In genomic region chr2:16773080-16773713, GRCh38 we compare ENCODE assay signal across 8 cellular contexts.
DNase-seq lines count a peak whose midpoint lies in the region; ATAC-seq, FAIRE-seq and TF ChIP-seq lines count a peak whose summit lies in the region.

No MANE protein-coding gene starts in this region.

- no peak overlapping the region for H3K27ac ChIP-seq in mesenchymal stem cell (ENCODE audit: low read length, poor library complexity, severe bottlenecking)

- peak; percentile 14 to 44 for DNase-seq in SHP77 (lab: John Stamatoyannopoulos, UW)
- DNase-seq in SHP77 treated with DMSO at 0.1 percent for 48 hours (lab: John Stamatoyannopoulos, UW): no peak
- peak; percentile 72 for DNase-seq in OCI-M1 (lab: John Stamatoyannopoulos, UW)
- DNase-seq in mesenchymal stem cell: peak; percentile 59

- H2BK120ac ChIP-seq in mesenchymal stem cell (ENCODE audit: low read depth, low read length): no peak overlapping the region

- peak; percentile 87 for FAIRE-seq in endometrium (lab: Jason Lieb, UNC)

- H3K4me3 ChIP-seq in mesenchymal stem cell (ENCODE audit: insufficient read depth in 1 of 2, low read depth in 1 of 2, low read length in 2 of 2): no peak overlapping the region

- H3K79me1 ChIP-seq in mesenchymal stem cell (replicated peaks; ENCODE audit: low read length, poor library complexity, severe bottlenecking): no peaks in the 10 kb centered on the region

- no peak overlapping the region for H2AFZ ChIP-seq in mesenchymal stem cell (ENCODE audit: low read depth, low read length)

- no peak overlapping the region for H2AK5ac ChIP-seq in mesenchymal stem cell (ENCODE audit: low read length, severe bottlenecking)

- H4K8ac ChIP-seq in mesenchymal stem cell (ENCODE audit: low read length): no peak overlapping the region

- H2BK5ac ChIP-seq in mesenchymal stem cell (ENCODE audit: low read depth, low read length, poor library complexity, severe bottlenecking): no peak overlapping the region

- H2BK12ac ChIP-seq in mesenchymal stem cell (ENCODE audit: low read length in 2 of 2): no peak overlapping the region

- H3K4me1 ChIP-seq in mesenchymal stem cell (ENCODE audit: control insufficient read depth, insufficient read depth, low read depth, low read length): peaks cover 7% of the 10 kb centered on the region

- no peak overlapping the region for H3K18ac ChIP-seq in mesenchymal stem cell (ENCODE audit: low read depth in 1 of 2, low read length in 2 of 2)

- H3K27me3 ChIP-seq in mesenchymal stem cell (ENCODE audit: control insufficient read depth in 1 of 2, insufficient read depth in 1 of 2, low read length in 2 of 2): peaks cover 13 to 31% of the 10 kb centered on the region in 2 experiments

- WGBS in mesenchymal stem cell: 31% methylated on average over 7 of the region's 8 CpGs

- H3K14ac ChIP-seq in mesenchymal stem cell (ENCODE audit: low read length in 2 of 2): no peak overlapping the region

- H3K9ac ChIP-seq in mesenchymal stem cell (ENCODE audit: low read length): no peak overlapping the region

- H3K4ac ChIP-seq in mesenchymal stem cell (ENCODE audit: low read depth in 1 of 2, low read length in 2 of 2): no peak overlapping the region

- peak; percentile 93 for TF ChIP-seq RAD21 in Ishikawa (IDR thresholded peaks at IDR 0.05; ENCODE audit: low read depth)

- no peak overlapping the region for H4K91ac ChIP-seq in mesenchymal stem cell (ENCODE audit: low read length)

- TF ChIP-seq EP300 in Ishikawa (IDR thresholded peaks at IDR 0.05; ENCODE audit: borderline replicate concordance): no peak

- ATAC-seq in GM21528 (IDR thresholded peaks at IDR 0.05; ENCODE audit: low FRiP score, unreplicated experiment) (peak; percentile 85), GM21576 (IDR thresholded peaks at IDR 0.05; ENCODE audit: unreplicated experiment) (no peak)

- no peak overlapping the region for H3K4me2 ChIP-seq in mesenchymal stem cell (ENCODE audit: low read length, poor library complexity, severe bottlenecking)

- H2BK15ac ChIP-seq in mesenchymal stem cell (ENCODE audit: low read depth, poor library complexity, severe bottlenecking): no peak overlapping the region

- H3K36me3 ChIP-seq in mesenchymal stem cell (ENCODE audit: control insufficient read depth in 1 of 2, insufficient read depth in 2 of 2, low read depth in 1 of 2, low read length in 2 of 2): no peaks in the 10 kb centered on the region

- no peaks in the 10 kb centered on the region for H3K9me3 ChIP-seq in mesenchymal stem cell (ENCODE audit: control insufficient read depth, low read length)

- H3K23ac ChIP-seq in mesenchymal stem cell (ENCODE audit: low read length in 2 of 2): no peak overlapping the region

TF ChIP-seq in Ishikawa, 13 proteins besides CTCF, POLR2A, EP300 and RAD21:
- no peak for TF ChIP-seq CEBPB (IDR thresholded peaks at IDR 0.05)
- no peak for TF ChIP-seq TEAD4 (IDR thresholded peaks at IDR 0.05)
- TF ChIP-seq ZBTB7A (IDR thresholded peaks at IDR 0.05; ENCODE audit: low read depth): no peak
- TF ChIP-seq CREB1 (IDR thresholded peaks at IDR 0.05; ENCODE audit: low read depth): no peak
- TF ChIP-seq TCF12 (IDR thresholded peaks at IDR 0.05; ENCODE audit: low read depth): no peak
- no peak for TF ChIP-seq NFIC (IDR thresholded peaks at IDR 0.05)
- TF ChIP-seq USF1 (IDR thresholded peaks at IDR 0.05): no peak
- TF ChIP-seq REST (IDR thresholded peaks at IDR 0.05; ENCODE audit: low read depth): no peak
- TF ChIP-seq YY1 (IDR thresholded peaks at IDR 0.05; ENCODE audit: low read depth): no peak
- no peak for TF ChIP-seq MAX (IDR thresholded peaks at IDR 0.05)
- TF ChIP-seq FOXM1 (IDR thresholded peaks at IDR 0.05; ENCODE audit: borderline replicate concordance, low read depth): no peak
- no peak for TF ChIP-seq EGR1 (IDR thresholded peaks at IDR 0.05)
- no peak for TF ChIP-seq TAF1 (IDR thresholded peaks at IDR 0.05; ENCODE audit: low read depth)
TF ChIP-seq in Ishikawa: peak in this region for 0.
